In genomic region chr3:13500133-13500885, GRCh38 we compare ENCODE assay signal across 10 cellular contexts. TPM values are rescaled to one million over a fixed set of nuclear protein-coding genes. Genes with fewer than 3 reads are reported as not detected.
A peak's percentile ranks its signal among the peaks of the same experiment; 100 is the strongest.
DNase-seq lines count a peak whose midpoint lies in the region; ATAC-seq and TF ChIP-seq lines count a peak whose summit lies in the region.
"Had no signal": no experiment of that assay in that cellular context is flagged by ENCODE, and none has a peak within 500 bp of the region (broad histone marks: within the 10 kb centered on the region; RNA-seq: fewer than 3 reads in every experiment).

No MANE protein-coding gene starts in this region.

- H3K27me3 ChIP-seq in H7 (ENCODE audit: control insufficient read depth, insufficient read depth, low read length) (no peaks in the 10 kb centered on the region), lower lobe of right lung (ENCODE audit: low read depth) (no peaks in the 10 kb centered on the region)
- no peaks in the 10 kb centered on the region for H3K27me3 ChIP-seq in effector memory CD4-positive, alpha-beta T cell (replicated peaks; ENCODE audit: control insufficient read depth, insufficient read depth, low read length, poor library complexity, severe bottlenecking)

- no peak overlapping the region for H3K4me3 ChIP-seq in H7 (ENCODE audit: insufficient read depth, low read depth, low read length)
- no peak overlapping the region for H3K4me3 ChIP-seq in astrocyte of the cerebellum (ENCODE audit: low read depth, low read length)
- no peak overlapping the region for H3K4me3 ChIP-seq in lower lobe of right lung
- H3K4me3 ChIP-seq in effector memory CD4-positive, alpha-beta T cell (ENCODE audit: insufficient read depth, low read depth, low read length, poor library complexity, severe bottlenecking) = no peak overlapping the region

- H3K4me1 ChIP-seq in lower lobe of right lung = peaks cover 10% of the 10 kb centered on the region
- no peaks in the 10 kb centered on the region for H3K4me1 ChIP-seq in effector memory CD4-positive, alpha-beta T cell (ENCODE audit: control insufficient read depth, insufficient read depth, low read length, poor library complexity, severe bottlenecking)

- no peaks in the 10 kb centered on the region for H3K27me3 Mint-ChIP-seq in activated T-helper 2 cell treated with anti-CD3 and anti-CD28 coated beads, Interferon-gamma antibody, Interleukin-2, Interleukin-4, amounts not matched to agents 10 μg/mL and 5 μg/mL and 100 μg/mL, durations not matched to agents 14 hours and 24 hours and 36 hours (ENCODE audit: low read depth)

- intact Hi-C loops in lower lobe of right lung (cut with DNase I) = no loop called here
- intact Hi-C loops in activated T-helper 2 cell treated with anti-CD3 and anti-CD28 coated beads, Interferon-gamma antibody, Interleukin-2, Interleukin-4, amounts not matched to agents 10 μg/mL and 5 μg/mL and 100 μg/mL, durations not matched to agents 14 hours and 24 hours and 36 hours (cut with micrococcal nuclease) = no loop called here

- H3K4me1 Mint-ChIP-seq in activated T-helper 2 cell treated with anti-CD3 and anti-CD28 coated beads, Interferon-gamma antibody, Interleukin-2, Interleukin-4, amounts not matched to agents 10 μg/mL and 5 μg/mL and 100 μg/mL, durations not matched to agents 14 hours and 24 hours and 36 hours (ENCODE audit: low read depth) = peaks cover 2% of the 10 kb centered on the region

- ATAC-seq in lower lobe of right lung (no peak), esophagus mucosa (no peak)

- DNase-seq in CMK (ENCODE audit: low read depth) (peak; percentile 24), H7 (peak; percentile 94), astrocyte of the cerebellum (ENCODE audit: low read depth) (no peak), lower lobe of right lung (peak; percentile 40), amniotic stem cell (lab: John Stamatoyannopoulos, UW) (no peak)
- no peak for DNase-seq in effector memory CD4-positive, alpha-beta T cell
- DNase-seq in activated T-helper 2 cell treated with anti-CD3 and anti-CD28 coated beads, Interferon-gamma antibody, Interleukin-2, Interleukin-4, amounts not matched to agents 10 μg/mL and 5 μg/mL and 100 μg/mL, durations not matched to agents 14 hours and 24 hours and 36 hours (ENCODE audit: low spot score) = no peak
- DNase-seq: left cardiac atrium had no signal

- no peak overlapping the region for H3K4me3 Mint-ChIP-seq in activated T-helper 2 cell treated with anti-CD3 and anti-CD28 coated beads, Interferon-gamma antibody, Interleukin-2, Interleukin-4, amounts not matched to agents 10 μg/mL and 5 μg/mL and 100 μg/mL, durations not matched to agents 14 hours and 24 hours and 36 hours (ENCODE audit: low read depth)

- in situ Hi-C loops in astrocyte of the cerebellum (cut with HindIII; ENCODE audit: low sequenced_read_pairs) = no loop called here

- TF ChIP-seq CTCF in astrocyte of the cerebellum (IDR thresholded peaks at IDR 0.05; ENCODE audit: low read depth, low read length, missing control alignments) (peak; percentile 60), lower lobe of right lung (IDR thresholded peaks at IDR 0.05) (peak; percentile 37)

- no peaks in the 10 kb centered on the region for H3K36me3 Mint-ChIP-seq in activated T-helper 2 cell treated with anti-CD3 and anti-CD28 coated beads, Interferon-gamma antibody, Interleukin-2, Interleukin-4, amounts not matched to agents 10 μg/mL and 5 μg/mL and 100 μg/mL, durations not matched to agents 14 hours and 24 hours and 36 hours (ENCODE audit: low read depth)
- H3K36me3 Mint-ChIP-seq: activated naive CD4-positive, alpha-beta T cell treated with anti-CD3 and anti-CD28 coated beads, Interleukin-2, amount 50 U/mL, for 72 hours had no signal

- no peak overlapping the region for H3K27ac Mint-ChIP-seq in activated T-helper 2 cell treated with anti-CD3 and anti-CD28 coated beads, Interferon-gamma antibody, Interleukin-2, Interleukin-4, amounts not matched to agents 10 μg/mL and 5 μg/mL and 100 μg/mL, durations not matched to agents 14 hours and 24 hours and 36 hours

- H3K36me3 ChIP-seq in H7 (replicated peaks; ENCODE audit: control insufficient read depth, insufficient read depth, low read length) (no peaks in the 10 kb centered on the region; the same call in 1 of the 2 replicates), lower lobe of right lung (peaks cover 16% of the 10 kb centered on the region)
- H3K36me3 ChIP-seq in effector memory CD4-positive, alpha-beta T cell (ENCODE audit: control insufficient read depth, insufficient read depth, low read length) = no peaks in the 10 kb centered on the region

- no peaks in the 10 kb centered on the region for H3K9me3 ChIP-seq in lower lobe of right lung
- no peaks in the 10 kb centered on the region for H3K9me3 ChIP-seq in effector memory CD4-positive, alpha-beta T cell (ENCODE audit: control insufficient read depth, low read length)

- no peak overlapping the region for H3K27ac ChIP-seq in lower lobe of right lung
- no peak overlapping the region for H3K27ac ChIP-seq in effector memory CD4-positive, alpha-beta T cell (ENCODE audit: insufficient read depth, low read length, poor library complexity, severe bottlenecking)

- no peaks in the 10 kb centered on the region for H3K9me3 Mint-ChIP-seq in activated T-helper 2 cell treated with anti-CD3 and anti-CD28 coated beads, Interferon-gamma antibody, Interleukin-2, Interleukin-4, amounts not matched to agents 10 μg/mL and 5 μg/mL and 100 μg/mL, durations not matched to agents 14 hours and 24 hours and 36 hours
- H3K9me3 Mint-ChIP-seq: activated naive CD4-positive, alpha-beta T cell treated with anti-CD3 and anti-CD28 coated beads, Interleukin-2, amount 50 U/mL, for 72 hours had no signal

RNA-seq across cellular contexts. Expression of gene HDAC11, which starts 20.2 kb away (rescaled TPM):
- total RNA-seq in H7 (2014; rRNA removed; shearing (Covaris generic)) = 11.7 and 14.7 TPM in 2 replicates
- total RNA-seq in lower lobe of right lung (18.2 TPM), esophagus mucosa (15.9 TPM)
- 1.7 and 2.6 TPM in 2 replicates for total RNA-seq in activated T-helper 2 cell treated with anti-CD3 and anti-CD28 coated beads, Interferon-gamma antibody, Interleukin-2, Interleukin-4, amounts not matched to agents 10 μg/mL and 5 μg/mL and 100 μg/mL, durations not matched to agents 14 hours and 24 hours and 36 hours

RNA-seq across cellular contexts. Expression of gene FBLN2, which starts 48.6 kb away (rescaled TPM):
- total RNA-seq in H7 (2014; rRNA removed; shearing (Covaris generic)) = 27.4 and 30.9 TPM in 2 replicates
- total RNA-seq in lower lobe of right lung (40.8 TPM), esophagus mucosa (10.4 TPM)
- total RNA-seq in activated T-helper 2 cell treated with anti-CD3 and anti-CD28 coated beads, Interferon-gamma antibody, Interleukin-2, Interleukin-4, amounts not matched to agents 10 μg/mL and 5 μg/mL and 100 μg/mL, durations not matched to agents 14 hours and 24 hours and 36 hours = not detected in 2 replicates
- total RNA-seq: activated naive CD4-positive, alpha-beta T cell treated with anti-CD3 and anti-CD28 coated beads, Interleukin-2, amount 50 U/mL, for 72 hours had no signal

Comparison
In these comparisons a context has a peak if more than half of its experiments do, and no peak if none do; other contexts are left out.
1. DNase-seq: peak in CMK (single experiment), H7 (single experiment) and lower lobe of right lung (single experiment); none in astrocyte of the cerebellum (single experiment), effector memory CD4-positive, alpha-beta T cell (0 of 3), amniotic stem cell (single experiment) and activated T-helper 2 cell treated with anti-CD3 and anti-CD28 coated beads, Interferon-gamma antibody, Interleukin-2, Interleukin-4, amounts not matched to agents 10 μg/mL and 5 μg/mL and 100 μg/mL, durations not matched to agents 14 hours and 24 hours and 36 hours (single experiment).
2. RNA of gene FBLN2, which starts 48.6 kb away (total RNA-seq): 40.8 TPM in lower lobe of right lung (single experiment), 27.4 to 30.9 TPM in H7 and 10.4 TPM in esophagus mucosa (single experiment); not detected in activated T-helper 2 cell treated with anti-CD3 and anti-CD28 coated beads, Interferon-gamma antibody, Interleukin-2, Interleukin-4, amounts not matched to agents 10 μg/mL and 5 μg/mL and 100 μg/mL, durations not matched to agents 14 hours and 24 hours and 36 hours; every median in the first group is over 10 times any median in the second.